Comparison of ENCODE assay signal across 8 cellular contexts in the genomic region with DNA sequence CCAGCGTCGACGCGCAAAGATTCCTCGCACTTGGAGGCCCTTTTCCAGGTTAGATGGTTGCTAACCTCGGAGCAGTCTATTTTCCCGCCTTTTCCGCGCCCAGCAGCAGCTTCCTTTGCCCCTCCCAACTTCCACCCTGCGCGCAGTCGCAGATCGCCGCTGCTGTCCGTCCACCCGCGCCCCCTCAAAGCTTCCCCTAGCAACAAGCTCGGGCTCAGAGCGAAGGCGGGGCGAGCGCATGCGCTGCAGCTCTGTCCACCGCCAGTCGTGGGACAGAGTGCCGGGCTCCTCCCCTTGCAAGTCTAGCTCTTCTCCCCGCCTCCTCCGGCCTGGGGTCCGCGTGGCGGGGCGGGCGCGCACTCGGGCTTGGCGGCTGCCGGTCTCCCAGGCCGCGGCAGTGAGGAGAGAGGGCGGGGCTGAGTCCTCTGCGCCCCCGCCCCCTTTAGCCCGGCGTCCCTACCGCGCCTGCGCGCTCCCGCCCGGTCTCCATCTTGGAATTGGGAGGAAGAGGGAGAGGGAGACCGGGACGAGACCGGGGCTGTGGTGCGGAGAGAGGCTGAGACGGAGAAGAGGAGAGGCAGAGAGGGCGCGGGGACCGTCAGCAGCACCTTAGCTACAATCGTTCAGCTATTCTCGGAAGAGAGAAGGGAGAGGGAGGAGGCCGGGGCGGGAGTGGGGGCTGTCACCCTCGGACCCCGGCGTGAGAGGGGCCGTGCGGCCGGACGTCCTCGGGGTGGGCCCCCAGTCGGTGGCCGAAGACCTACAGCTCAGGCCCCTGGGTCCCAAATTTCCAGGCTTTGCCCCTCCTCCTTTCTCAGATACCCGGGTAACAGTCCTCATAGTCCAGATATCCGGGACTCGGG. TPM values are rescaled to one million over a fixed set of nuclear protein-coding genes. Genes with fewer than 3 reads are reported as not detected.
DNase-seq lines count a peak whose midpoint lies in the region; ATAC-seq and TF ChIP-seq lines count a peak whose summit lies in the region.

A gene (plus strand): TSS at position 485 of the 863 bp plus-strand sequence. CDS start 3,905 bp downstream, outside the sequence.

- peak; percentile 78 for DNase-seq in NCI-H187 treated with DMSO at 0.1 percent for 48 hours (lab: John Stamatoyannopoulos, UW)
- peak; percentile 83 to 97 (median 93) for DNase-seq in T-helper 2 cell
- peak; percentile 93 to 100 (median 98) for DNase-seq in amygdala (lab: John Stamatoyannopoulos, UW)
- peak; percentile 99 for DNase-seq in left ventricle myocardium inferior
- DNase-seq in prostate gland (ENCODE audit: low spot score), result peak; percentile 98
- DNase-seq in ureter (ENCODE audit: low spot score), result peak; percentile 98

- H3K4me1 ChIP-seq in left ventricle myocardium inferior (peaks cover 54% of the 10 kb centered on the region), prostate gland (replicated peaks) (peaks cover 13% of the 10 kb centered on the region)

- H3K36me3 ChIP-seq in left ventricle myocardium inferior (peaks cover 26% of the 10 kb centered on the region), prostate gland (peaks cover 3% of the 10 kb centered on the region in 2 donors)

- H3K9me3 ChIP-seq in left ventricle myocardium inferior (replicated peaks) (no peaks in the 10 kb centered on the region), prostate gland (no peaks in the 10 kb centered on the region)

- ATAC-seq in GM18502 (IDR thresholded peaks at IDR 0.05; ENCODE audit: poor library complexity, unreplicated experiment) (peak; percentile 95), HG02943 (IDR thresholded peaks at IDR 0.05; ENCODE audit: low read depth, unreplicated experiment) (peak; percentile 92)

- peak within 1 kb of the TSS; percentile 96 for H3K27ac ChIP-seq in left ventricle myocardium inferior (replicated peaks)
- peak within 1 kb of the TSS; percentile 84 to 89 for H3K27ac ChIP-seq in prostate gland

- H3K4me3 ChIP-seq in left ventricle myocardium inferior (peak within 1 kb of the TSS; percentile 97), prostate gland (peak within 1 kb of the TSS; percentile 82 to 93)

- intact Hi-C loops in left ventricle myocardium inferior (cut with micrococcal nuclease), result no loop called here
- intact Hi-C loops in prostate gland (cut with DNase I), result no loop called here

- no peak for TF ChIP-seq CTCF in left ventricle myocardium inferior (IDR thresholded peaks at IDR 0.05; ENCODE audit: borderline replicate concordance)
- peak in 2 of 4 experiments; percentile 31 to 34 for TF ChIP-seq CTCF in prostate gland (IDR thresholded peaks at IDR 0.05)

- TF ChIP-seq POLR2A in prostate gland (IDR thresholded peaks at IDR 0.05), result peak; percentile 71

- WGBS in prostate gland, result 3% methylated on average over 73 of the region's 75 CpGs

- H3K27me3 ChIP-seq in left ventricle myocardium inferior (ENCODE audit: low read depth) (no peaks in the 10 kb centered on the region), prostate gland (replicated peaks; ENCODE audit: insufficient read depth) (no peaks in the 10 kb centered on the region)

RNA-seq across cellular contexts. Expression of the gene that starts here (rescaled TPM):
- total RNA-seq in left ventricle myocardium inferior (34.3 TPM), prostate gland (10 to 100 TPM; 43.8 to 97.4 TPM), ureter (45.1 TPM)

Comparison
In these comparisons a context has a peak if more than half of its experiments do, and no peak if none do; other contexts are left out.
1. Peak in every context shown above with its lines: DNase-seq, ATAC-seq, H3K4me3 ChIP-seq and H3K27ac ChIP-seq.